ENCODE assay signal across 8 cellular contexts in genomic region chr6:117482240-117483003, GRCh38. TPM values are rescaled to one million over a fixed set of nuclear protein-coding genes. Genes with fewer than 3 reads are reported as not detected.
DNase-seq lines count a peak whose midpoint lies in the region; ATAC-seq, FAIRE-seq and TF ChIP-seq lines count a peak whose summit lies in the region.

TSS of gene DCBLD1 (plus strand) at chr6:117482674. CDS start at chr6:117482782, 108 bp downstream.

- peak within 1 kb of the TSS; percentile 77 for H4K91ac ChIP-seq in IMR-90 (ENCODE audit: insufficient read depth, low read depth, low read length)

- peak within 1 kb of the TSS; percentile 95 for H3K9ac ChIP-seq in IMR-90 (ENCODE audit: low read depth, low read length)
- peak within 1 kb of the TSS; percentile 90 for H3K9ac ChIP-seq in SK-N-SH

- no peaks in the 10 kb centered on the region for H3K36me3 Mint-ChIP-seq in activated naive CD8-positive, alpha-beta T cell treated with anti-CD3 and anti-CD28 coated beads, Interleukin-2, amount 50 U/mL, for 24 hours (ENCODE audit: low read depth)

- peak; percentile 76 for ATAC-seq in GM21717 (IDR thresholded peaks at IDR 0.05; ENCODE audit: unreplicated experiment)
- ATAC-seq in IMR-90 (ENCODE audit: low read depth) = peak; percentile 91
- ATAC-seq in activated naive CD8-positive, alpha-beta T cell treated with anti-CD3 and anti-CD28 coated beads, Interleukin-2, amount 50 U/mL, for 24 hours = peak; percentile 80
- peak; percentile 94 for ATAC-seq in Right ventricle myocardium superior (ENCODE audit: poor library complexity)

- intact Hi-C loops in IMR-90 (cut with micrococcal nuclease) = loop anchor here (2.0 kb wide), 3 partner anchors 32 to 74 kb away; no protein-coding TSS in a partner anchor
- intact Hi-C loops in Right ventricle myocardium superior (cut with DNase I) = no loop called here
- intact Hi-C loops in ovary (cut with DNase I) = no loop called here

- H3K18ac ChIP-seq in IMR-90 (ENCODE audit: low read depth, low read length) = peak within 1 kb of the TSS; percentile 82

- no peaks in the 10 kb centered on the region for H3K9me3 Mint-ChIP-seq in activated naive CD8-positive, alpha-beta T cell treated with anti-CD3 and anti-CD28 coated beads, Interleukin-2, amount 50 U/mL, for 24 hours

- peak within 1 kb of the TSS; percentile 81 for H2AK5ac ChIP-seq in IMR-90 (ENCODE audit: low read depth, low read length)

- peak within 1 kb of the TSS; percentile 98 for H3K4me3 ChIP-seq in IMR-90 (ENCODE audit: insufficient read depth, low read depth, low read length)
- peak within 1 kb of the TSS; percentile 69 to 85 for H3K4me3 ChIP-seq in SK-N-SH (ENCODE audit: low read depth in 2 of 2, low read length in 1 of 2)
- H3K4me3 ChIP-seq in ovary = peak within 1 kb of the TSS; percentile 77

- H3K27me3 ChIP-seq in IMR-90 (ENCODE audit: control insufficient read depth, insufficient read depth, low read length) = no peaks in the 10 kb centered on the region
- no peaks in the 10 kb centered on the region for H3K27me3 ChIP-seq in SK-N-SH (ENCODE audit: insufficient read depth)
- H3K27me3 ChIP-seq in ovary = no peaks in the 10 kb centered on the region

- peaks cover 14 to 36% of the 10 kb centered on the region in 2 experiments; a peak in 3 of 4 replicates for H3K79me1 ChIP-seq in IMR-90 (ENCODE audit: low read depth in 1 of 2, low read length in 2 of 2)

- peak within 1 kb of the TSS; percentile 90 for H2BK120ac ChIP-seq in IMR-90 (ENCODE audit: low read depth, low read length)

- H3K4me1 ChIP-seq in IMR-90 (ENCODE audit: control insufficient read depth, insufficient read depth, low read length) = peaks cover 2% of the 10 kb centered on the region; the same call in 1 of the 2 replicates
- H3K4me1 ChIP-seq in SK-N-SH (ENCODE audit: control insufficient read depth in 1 of 2, insufficient read depth in 2 of 2, low read depth in 1 of 2, low read length in 1 of 2) = peaks cover 0 to 4% of the 10 kb centered on the region in 2 experiments; a peak in 2 of 4 replicates
- H3K4me1 ChIP-seq in ovary (ENCODE audit: insufficient read depth) = no peaks in the 10 kb centered on the region

- no TSS peak for BruUV-seq in IMR-90 (replicated peaks; lab: Mats Ljungman, UMichigan)

- H3K4ac ChIP-seq in IMR-90 (ENCODE audit: low read depth, low read length) = peak within 1 kb of the TSS; percentile 97

- H3K27ac Mint-ChIP-seq in activated naive CD8-positive, alpha-beta T cell treated with anti-CD3 and anti-CD28 coated beads, Interleukin-2, amount 50 U/mL, for 24 hours = peak within 1 kb of the TSS; percentile 64

- H3K23ac ChIP-seq in IMR-90 (ENCODE audit: low read depth, low read length) = peak within 1 kb of the TSS; percentile 99

- DNase-seq in EH (ENCODE audit: low read depth) = peak; percentile 85
- DNase-seq in IMR-90 = peak; percentile 70
- peak; percentile 81 for DNase-seq in SK-N-SH
- DNase-seq in activated naive CD8-positive, alpha-beta T cell treated with anti-CD3 and anti-CD28 coated beads, Interleukin-2, amount 50 U/mL, for 24 hours = peak; percentile 56
- peak; percentile 84 for DNase-seq in Right ventricle myocardium superior
- DNase-seq in ovary = peak; percentile 46 to 75 (median 59)
- DNase-seq in urothelium cell line (ENCODE audit: low spot score) = peak; percentile 78

- H3K27ac ChIP-seq in IMR-90 (ENCODE audit: insufficient read depth, low read length) = peak within 1 kb of the TSS; percentile 87
- H3K27ac ChIP-seq in SK-N-SH (ENCODE audit: low read depth in 2 of 2, low read length in 1 of 2) = peak within 1 kb of the TSS; percentile 56 to 75; a peak in 3 of 4 replicates
- peak within 1 kb of the TSS; percentile 67 for H3K27ac ChIP-seq in ovary

- no peak for FAIRE-seq in urothelium cell line (lab: Jason Lieb, UNC)

- peak within 1 kb of the TSS; percentile 88 for H3K4me3 Mint-ChIP-seq in activated naive CD8-positive, alpha-beta T cell treated with anti-CD3 and anti-CD28 coated beads, Interleukin-2, amount 50 U/mL, for 24 hours

- H4K5ac ChIP-seq in IMR-90 (ENCODE audit: low read depth, low read length) = peak within 1 kb of the TSS; percentile 62

- H3K9me2 ChIP-seq in SK-N-SH = no peaks in the 10 kb centered on the region

- H3K9me3 ChIP-seq in IMR-90 (ENCODE audit: control insufficient read depth, insufficient read depth, low read length) (no peaks in the 10 kb centered on the region), SK-N-SH (no peaks in the 10 kb centered on the region), ovary (no peaks in the 10 kb centered on the region)

- H2AK9ac ChIP-seq in IMR-90 (replicated peaks; ENCODE audit: low read depth, low read length, poor library complexity) = peak within 1 kb of the TSS; percentile 94

- H3F3A ChIP-seq in SK-N-SH (replicated peaks; ENCODE audit: insufficient read depth) = peaks cover 26% of the 10 kb centered on the region

- H3K79me2 ChIP-seq in SK-N-SH (ENCODE audit: insufficient read depth) = peaks cover 45% of the 10 kb centered on the region

- no peak for TF ChIP-seq EP300 in SK-N-SH (IDR thresholded peaks at IDR 0.05; ENCODE audit: borderline replicate concordance in 1 of 2, low read depth in 1 of 2, low read length in 1 of 2)
- no peak for TF ChIP-seq EP300 in ovary (IDR thresholded peaks at IDR 0.05)

- TF ChIP-seq CTCF in IMR-90 (conservative IDR thresholded peaks at IDR 0.05; ENCODE audit: low read depth, low read length) = 0 out of 2 replicates have a peak, but pooled peaks have one; percentile 4
- TF ChIP-seq CTCF in SK-N-SH (IDR thresholded peaks at IDR 0.05) = peak; percentile 17
- TF ChIP-seq CTCF in ovary (IDR thresholded peaks at IDR 0.05) = no peak

- H3K27me3 Mint-ChIP-seq in activated naive CD8-positive, alpha-beta T cell treated with anti-CD3 and anti-CD28 coated beads, Interleukin-2, amount 50 U/mL, for 24 hours = peaks cover 44% of the 10 kb centered on the region

- peak within 1 kb of the TSS; percentile 86 to 91 for H4K8ac ChIP-seq in IMR-90 (ENCODE audit: low read depth in 2 of 2, low read length in 2 of 2)

- no peak for TF ChIP-seq RAD21 in IMR-90 (IDR thresholded peaks at IDR 0.05; ENCODE audit: low read length)
- TF ChIP-seq RAD21 in SK-N-SH (IDR thresholded peaks at IDR 0.05; ENCODE audit: low read length) = no peak

- H3K4me1 Mint-ChIP-seq in activated naive CD8-positive, alpha-beta T cell treated with anti-CD3 and anti-CD28 coated beads, Interleukin-2, amount 50 U/mL, for 24 hours = peaks cover 15% of the 10 kb centered on the region

- CTCF ChIA-PET in IMR-90 (lab: Yijun Ruan, JAX) (interaction anchor here (0.8 to 1.8 kb wide), 2 partner anchors 12 to 76 kb away, joined by 3 to 4 read pairs; no protein-coding TSS in a partner anchor), SK-N-SH (lab: Yijun Ruan, JAX) (interaction anchor here (1.0 kb wide), 1 partner anchor 33 kb away, joined by 3 read pairs; no protein-coding TSS in a partner anchor)

- TF ChIP-seq POLR2A in IMR-90 (IDR thresholded peaks at IDR 0.05; ENCODE audit: low read depth, low read length) (peak; percentile 68), ovary (IDR thresholded peaks at IDR 0.05) (no peak)

- peaks cover 4% of the 10 kb centered on the region; the same call in 1 of the 2 replicates for H3K9me1 ChIP-seq in IMR-90 (ENCODE audit: insufficient read depth, low read length)

- no peaks in the 10 kb centered on the region for H4K20me1 ChIP-seq in IMR-90 (ENCODE audit: insufficient read depth, low read length)
- no peaks in the 10 kb centered on the region for H4K20me1 ChIP-seq in SK-N-SH (ENCODE audit: insufficient read depth)

- peak within 1 kb of the TSS; percentile 97 for H3K14ac ChIP-seq in IMR-90 (replicated peaks; ENCODE audit: low read depth, low read length)

- H2BK15ac ChIP-seq in IMR-90 (ENCODE audit: low read depth, low read length) = peak within 1 kb of the TSS; percentile 36; the same call in 2 of the 3 replicates

- H2BK5ac ChIP-seq in IMR-90 (ENCODE audit: low read depth, low read length, poor library complexity, severe bottlenecking) = peak within 1 kb of the TSS; percentile 68

- peaks cover 7% of the 10 kb centered on the region for H3K36me3 ChIP-seq in IMR-90 (ENCODE audit: control insufficient read depth, insufficient read depth, low read length)
- H3K36me3 ChIP-seq in SK-N-SH (replicated peaks in 1 of 2; ENCODE audit: control insufficient read depth in 1 of 2, insufficient read depth in 2 of 2, low read length in 1 of 2) = peaks cover 0 to 31% of the 10 kb centered on the region in 2 experiments
- no peaks in the 10 kb centered on the region for H3K36me3 ChIP-seq in ovary

- peak within 1 kb of the TSS; percentile 96 for H3K56ac ChIP-seq in IMR-90 (ENCODE audit: extremely low read depth, insufficient read depth, low read length)

- 0% methylated on average over 33 of the region's 96 CpGs; no CpG with 5 or more reads in 1 of the 2 experiments for WGBS in IMR-90 (ENCODE audit: extremely low coverage in 2 of 2, insufficient read length in 1 of 2), 2 experiments
- WGBS in SK-N-SH (ENCODE audit: low lambda C conversion rate) = 0% methylated on average over 1 of the region's 96 CpGs
- WGBS in ovary, 3 donors = 0% methylated on average over 19 to 96 of the region's 96 CpGs

- dilution Hi-C loops in IMR-90 (cut with HindIII; ENCODE audit: low sequenced_read_pairs, unreplicated experiment) = no loop called here

- H2BK20ac ChIP-seq in IMR-90 (ENCODE audit: low read depth, low read length) = peak within 1 kb of the TSS; percentile 80; the same call in 1 of the 2 replicates

- in situ Hi-C loops in IMR-90 (cut with MboI; ENCODE audit: low sequenced_read_pairs) = no loop called here

- H2AFZ ChIP-seq in IMR-90 (replicated peaks; ENCODE audit: low read length, poor library complexity) (peak within 1 kb of the TSS; percentile 91), SK-N-SH (ENCODE audit: low read depth) (peak within 1 kb of the TSS; percentile 73)

- peak within 1 kb of the TSS; percentile 99 for H3K4me2 ChIP-seq in IMR-90 (ENCODE audit: low read depth, low read length)
- H3K4me2 ChIP-seq in SK-N-SH = peak within 1 kb of the TSS; percentile 88

- POLR2A ChIA-PET in IMR-90 (lab: Charles Lee; ENCODE audit: unreplicated experiment) = no interaction called here
- POLR2A ChIA-PET in SK-N-SH (lab: Yijun Ruan, JAX) = interaction anchor here (0.6 kb wide), 1 partner anchor 41 kb away, joined by 5 read pairs; no protein-coding TSS in a partner anchor

TF ChIP-seq in IMR-90, 13 proteins besides CTCF, POLR2A, EP300 and RAD21 (continues in another document):
- TF ChIP-seq MXI1 (IDR thresholded peaks at IDR 0.05; ENCODE audit: borderline replicate concordance, low read depth, low read length) = peak; percentile 25; the same call in 1 of the 2 replicates

TF ChIP-seq in SK-N-SH, 30 proteins besides CTCF, POLR2A, EP300 and RAD21 (continues in another document):
- TF ChIP-seq SIN3A (IDR thresholded peaks at IDR 0.05; ENCODE audit: borderline replicate concordance, low read depth, low read length) = no peak

RNA-seq across cellular contexts. Expression of gene DCBLD1, which starts in this region (rescaled TPM):
- 27.8 and 30.0 TPM in 2 replicates for total RNA-seq in IMR-90 (2012; rRNA removed)
- polyA plus RNA-seq in IMR-90 (2012; rRNA removed) = 20.1 and 21.1 TPM in 2 replicates
- 8.5 and 14.8 TPM in 2 replicates for polyA plus RNA-seq in IMR-90 (2012; cell fraction: cytosol; rRNA removed)
- polyA plus RNA-seq in IMR-90 (2012; cell fraction: nucleus; rRNA removed; ENCODE audit: low replicate concordance) = 34.3 and 36.6 TPM in 2 replicates
- polyA plus RNA-seq in SK-N-SH (2012; rRNA removed) = 82.2 and 91.5 TPM in 2 replicates
- polyA plus RNA-seq in SK-N-SH (2012; cell fraction: cytosol; rRNA removed) = 82.3 and 82.9 TPM in 2 replicates
- polyA plus RNA-seq in SK-N-SH (2012; cell fraction: nucleus; rRNA removed) = 97.1 and 145 TPM in 2 replicates
- total RNA-seq in Right ventricle myocardium superior = 6.7 TPM
- total RNA-seq in ovary = 1 to 10 TPM; 2.8 to 4.2 (median 3.3) TPM
- 1 to 10 TPM; 2.3 to 9.2 TPM for polyA plus RNA-seq in ovary

Comparison
In these comparisons a context has a peak if more than half of its experiments do, and no peak if none do; other contexts are left out.
1. Peak in every context shown above with its lines: DNase-seq, ATAC-seq, H3K4me3 ChIP-seq and H3K27ac ChIP-seq.
2. CTCF ChIP-seq: peak in IMR-90 (single experiment) and SK-N-SH (single experiment); none in ovary (0 of 3).